Comparison of ENCODE assay signal across 8 cellular contexts in genomic region chr4:12548678-12549077, GRCh38.
"Had no signal": no experiment of that assay in that cellular context is flagged by ENCODE, and none has a peak within 500 bp of the region (broad histone marks: within the 10 kb centered on the region; RNA-seq: fewer than 3 reads in every experiment).

No MANE protein-coding gene starts in this region.

- H3K4me2 ChIP-seq: GM23338 had no signal

- H2AFZ ChIP-seq: GM23248 had no signal

- H3K9ac ChIP-seq: GM23248 had no signal

- H3K27ac Mint-ChIP-seq: GM23338, H9, HFFc6 had no signal

- H3K36me3 ChIP-seq: HAP-1 had no signal

- H3K4me3 ChIP-seq: GM23248, GM23338, HAP-1 had no signal

- H3K9me3 ChIP-seq: HAP-1 had no signal

- DNase-seq: GM23248, GOT3, H7, H9, HCEC 1CT, HFFc6 had no signal

- H3K27ac ChIP-seq: GM23248 had no signal

- H3K9me3 Mint-ChIP-seq: GM23338 had no signal

- H3K4me3 Mint-ChIP-seq: GM23338, H9, HFFc6 had no signal
